Comparison of ENCODE assay signal across 11 cellular contexts in genomic region chr18:52136532-52136931, GRCh38.
"Had no signal": no experiment of that assay in that cellular context is flagged by ENCODE, and none has a peak within 500 bp of the region (broad histone marks: within the 10 kb centered on the region; RNA-seq: fewer than 3 reads in every experiment).

No MANE protein-coding gene starts in this region.

- H3K4me1 ChIP-seq: HAP-1 had no signal

- H3K4me3 Mint-ChIP-seq: GM23338, H9, HFFc6 had no signal

- FAIRE-seq: H1, H54 had no signal

- H3K4me2 ChIP-seq: GM23338 had no signal

- H3K4me1 Mint-ChIP-seq: GM23338, H9 had no signal

- H3K27ac ChIP-seq: GM23248 had no signal

- H3K27ac Mint-ChIP-seq: GM23338, H9, HFFc6 had no signal

- H3K36me3 ChIP-seq: HAP-1 had no signal

- ATAC-seq: GM23338, HCT116 had no signal

- H3K9ac ChIP-seq: GM23248 had no signal

- H3K9me3 ChIP-seq: HAP-1 had no signal

- H3K4me3 ChIP-seq: GM23248, GM23338, HAP-1 had no signal

- DNase-seq: GM23248, GOT3, H7, H9, HCEC 1CT, HFFc6 had no signal

- H2AFZ ChIP-seq: GM23248, GM23338 had no signal
